9 cellular contexts compared by ENCODE assay signal in genomic region chr14:29222671-29223268, GRCh38.
DNase-seq lines count a peak whose midpoint lies in the region; TF ChIP-seq lines count a peak whose summit lies in the region.
"Had no signal": no experiment of that assay in that cellular context is flagged by ENCODE, and none has a peak within 500 bp of the region (broad histone marks: within the 10 kb centered on the region; RNA-seq: fewer than 3 reads in every experiment).

No MANE protein-coding gene starts in this region.

- H3K27me3 ChIP-seq in spleen (replicated peaks in 1 of 7) (no peaks in the 10 kb centered on the region), prostate gland (replicated peaks; ENCODE audit: insufficient read depth) (no peaks in the 10 kb centered on the region)
- H3K27me3 ChIP-seq: BLaER1 treated with 17β-estradiol and CSF1 and Interleukin-3, amounts not matched to agents 10 nM and 100 nM had no signal

- intact Hi-C loops in spleen (cut with DNase I; ENCODE audit: low total_unique reads) = no loop called here
- intact Hi-C loops in prostate gland (cut with DNase I) = no loop called here

- H3K4me1 ChIP-seq in spleen = no peaks in the 10 kb centered on the region
- H3K4me1 ChIP-seq in prostate gland (replicated peaks) = no peaks in the 10 kb centered on the region
- H3K4me1 ChIP-seq: BLaER1 treated with 17β-estradiol and CSF1 and Interleukin-3, amounts not matched to agents 10 nM and 100 nM had no signal

- 12 to 20% (median 17%) methylated on average over 7 of the region's 7 CpGs for WGBS in spleen, 5 donors
- 5% methylated on average over 7 of the region's 7 CpGs for WGBS in prostate gland

- H3K36me3 ChIP-seq in spleen = no peaks in the 10 kb centered on the region
- no peaks in the 10 kb centered on the region for H3K36me3 ChIP-seq in prostate gland
- H3K36me3 ChIP-seq: BLaER1 treated with 17β-estradiol and CSF1 and Interleukin-3, amounts not matched to agents 10 nM and 100 nM had no signal

- H3K9me3 Mint-ChIP-seq in T-helper 2 cell treated with Interferon-gamma antibody and Interleukin-4, amounts not matched to agents 5 μg/mL and 100 μg/mL, for 36 hours = peaks cover 29% of the 10 kb centered on the region

- H3K27ac ChIP-seq in spleen = no peak overlapping the region
- no peak overlapping the region for H3K27ac ChIP-seq in prostate gland
- H3K27ac ChIP-seq: BLaER1 treated with 17β-estradiol and CSF1 and Interleukin-3, amounts not matched to agents 10 nM and 100 nM had no signal

- TF ChIP-seq POLR2A in spleen (IDR thresholded peaks at IDR 0.05) (no peak), prostate gland (IDR thresholded peaks at IDR 0.05) (no peak)

- no peaks in the 10 kb centered on the region for H3K27me3 Mint-ChIP-seq in T-helper 2 cell treated with Interferon-gamma antibody and Interleukin-4, amounts not matched to agents 5 μg/mL and 100 μg/mL, for 36 hours (ENCODE audit: low read depth)

- no peak overlapping the region for H3K4me3 Mint-ChIP-seq in T-helper 2 cell treated with Interferon-gamma antibody and Interleukin-4, amounts not matched to agents 5 μg/mL and 100 μg/mL, for 36 hours

- H3K4me1 Mint-ChIP-seq in T-helper 2 cell treated with Interferon-gamma antibody and Interleukin-4, amounts not matched to agents 5 μg/mL and 100 μg/mL, for 36 hours (ENCODE audit: low read depth) = no peaks in the 10 kb centered on the region

- H3K4me3 ChIP-seq in spleen = no peak overlapping the region
- H3K4me3 ChIP-seq in prostate gland = no peak overlapping the region
- H3K4me3 ChIP-seq: BLaER1 treated with 17β-estradiol and CSF1 and Interleukin-3, amounts not matched to agents 10 nM and 100 nM had no signal

- no peaks in the 10 kb centered on the region for H3K36me3 Mint-ChIP-seq in T-helper 2 cell treated with Interferon-gamma antibody and Interleukin-4, amounts not matched to agents 5 μg/mL and 100 μg/mL, for 36 hours (ENCODE audit: low read depth)

- peak; percentile 12 for DNase-seq in NCI-H1436 (lab: John Stamatoyannopoulos, UW)
- no peak for DNase-seq in NCI-H1436 treated with DMSO at 0.1 percent for 48 hours (lab: John Stamatoyannopoulos, UW)
- peak; percentile 13 for DNase-seq in NCI-H2196 treated with DMSO at 0.1 percent for 48 hours (lab: John Stamatoyannopoulos, UW; ENCODE audit: unreplicated experiment)
- DNase-seq in dedifferentiated amniotic fluid mesenchymal stem cell (ENCODE audit: extremely low spot score) = peak; percentile 72
- peak; percentile 52 for DNase-seq in renal cortical epithelial cell (ENCODE audit: low read depth)
- DNase-seq in spleen = no peak
- DNase-seq in T-helper 2 cell treated with Interferon-gamma antibody and Interleukin-4, amounts not matched to agents 5 μg/mL and 100 μg/mL, for 36 hours (ENCODE audit: low spot score) = no peak
- no peak for DNase-seq in prostate gland (ENCODE audit: low spot score)

- no peak overlapping the region for H3K27ac Mint-ChIP-seq in T-helper 2 cell treated with Interferon-gamma antibody and Interleukin-4, amounts not matched to agents 5 μg/mL and 100 μg/mL, for 36 hours

- TF ChIP-seq CTCF in spleen (IDR thresholded peaks at IDR 0.05 in 8 of 11, conservative IDR thresholded peaks at IDR 0.05 in 3 of 11) (peak in 3 of 11 experiments; percentile 19 to 45 (median 38)), prostate gland (IDR thresholded peaks at IDR 0.05) (peak in 2 of 4 experiments; percentile 21 to 24)

- H3K9me3 ChIP-seq in spleen (no peaks in the 10 kb centered on the region), prostate gland (no peaks in the 10 kb centered on the region)
- H3K9me3 ChIP-seq: BLaER1 treated with 17β-estradiol and CSF1 and Interleukin-3, amounts not matched to agents 10 nM and 100 nM had no signal

Comparison
In these comparisons a context has a peak if more than half of its experiments do, and no peak if none do; other contexts are left out.
1. DNase-seq: peak in NCI-H1436 (single experiment), NCI-H2196 treated with DMSO at 0.1 percent for 48 hours (single experiment), dedifferentiated amniotic fluid mesenchymal stem cell (single experiment) and renal cortical epithelial cell (single experiment); none in NCI-H1436 treated with DMSO at 0.1 percent for 48 hours (single experiment), spleen (single experiment), T-helper 2 cell treated with Interferon-gamma antibody and Interleukin-4, amounts not matched to agents 5 μg/mL and 100 μg/mL, for 36 hours (single experiment) and prostate gland (single experiment).